16 cellular contexts compared by ENCODE assay signal in the genomic region with DNA sequence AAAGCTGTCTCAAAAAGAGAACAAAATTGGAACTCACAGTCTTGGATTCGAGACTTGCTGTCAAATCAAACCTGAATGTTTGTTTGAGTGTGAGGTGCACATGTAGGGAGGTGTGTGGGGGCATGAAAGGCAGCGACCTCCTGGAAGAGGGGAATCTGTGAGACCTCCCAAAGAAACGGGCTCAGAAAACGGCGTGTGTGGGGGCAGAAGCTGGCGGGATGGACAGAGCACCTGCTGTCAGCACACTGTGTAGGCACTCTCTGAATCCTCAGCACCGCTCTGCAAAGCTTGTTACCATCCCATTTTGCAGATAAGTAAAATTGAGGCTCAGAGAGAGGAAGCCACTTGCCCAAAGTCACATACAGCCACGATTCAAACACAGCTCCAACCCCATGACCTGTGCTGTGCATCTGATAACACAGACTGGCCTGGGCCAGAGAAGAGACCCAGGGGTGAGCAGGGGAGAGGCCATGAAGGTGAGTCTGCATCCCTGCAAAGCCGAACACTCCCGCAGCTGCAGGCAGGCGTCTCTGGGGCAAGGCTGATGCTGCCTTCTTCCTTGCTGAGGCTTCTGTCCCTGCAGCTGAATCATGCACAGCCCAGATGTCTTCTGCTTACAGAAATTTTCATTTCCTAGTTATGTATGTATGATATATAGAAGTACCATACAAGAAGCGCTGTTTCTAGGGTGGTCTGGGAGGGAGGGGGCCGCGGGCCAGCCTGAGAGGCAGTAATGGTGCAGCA.
"Had no signal": no experiment of that assay in that cellular context is flagged by ENCODE, and none has a peak within 500 bp of the region (broad histone marks: within the 10 kb centered on the region; RNA-seq: fewer than 3 reads in every experiment).

No MANE protein-coding gene starts in this region.

- ATAC-seq: activated CD4-positive, alpha-beta T cell treated with anti-CD3 and anti-CD28 coated beads for 36 hours; activated CD8-positive, alpha-beta memory T cell treated with anti-CD3 and anti-CD28 coated beads, Interleukin-2, amount 10 ng/mL, durations not matched to agents 7 days and 5 days; activated naive CD4-positive, alpha-beta T cell treated with anti-CD3 and anti-CD28 coated beads, Interleukin-2, amount 50 U/mL, for 72 hours; effector memory CD8-positive, alpha-beta T cell; stimulated activated effector memory CD8-positive, alpha-beta T cell treated with anti-CD3 and anti-CD28 coated beads, Interleukin-12 subunit alpha, Interleukin-12 subunit beta, amount 100 ng/mL, for 72 hours; T-helper 17 cell had no signal

- H3K4me1 ChIP-seq: tibial artery, vagina had no signal

- H3K27me3 ChIP-seq: ovary, vagina had no signal

- H3K27ac Mint-ChIP-seq: activated CD4-positive, alpha-beta memory T cell treated with anti-CD3 and anti-CD28 coated beads for 36 hours; activated CD4-positive, alpha-beta T cell treated with anti-CD3 and anti-CD28 coated beads for 36 hours; activated CD8-positive, alpha-beta memory T cell treated with anti-CD3 and anti-CD28 coated beads, Interleukin-2, amount 10 ng/mL, durations not matched to agents 7 days and 5 days; activated naive CD4-positive, alpha-beta T cell treated with anti-CD3 and anti-CD28 coated beads, Interleukin-2, amount 50 U/mL, for 72 hours; activated T-cell treated with anti-CD3 and anti-CD28 coated beads, Interleukin-2, amount 50 U/mL, for 24 hours; effector memory CD8-positive, alpha-beta T cell; stimulated activated effector memory CD8-positive, alpha-beta T cell treated with anti-CD3 and anti-CD28 coated beads, Interleukin-12 subunit alpha, Interleukin-12 subunit beta, amount 100 ng/mL, for 72 hours; T-helper 17 cell had no signal

- H3K4me3 ChIP-seq: ovary, tibial artery, vagina had no signal

- DNase-seq: activated CD4-positive, alpha-beta memory T cell treated with anti-CD3 and anti-CD28 coated beads for 36 hours; activated CD4-positive, alpha-beta T cell treated with anti-CD3 and anti-CD28 coated beads for 36 hours; activated CD8-positive, alpha-beta memory T cell treated with anti-CD3 and anti-CD28 coated beads, Interleukin-2, amount 10 ng/mL, durations not matched to agents 7 days and 5 days; activated effector memory CD4-positive, alpha-beta T cell treated with Interleukin-2 at 50 U/mL for 16 hours; activated T-cell treated with anti-CD3 and anti-CD28 coated beads, Interleukin-2, amount 50 U/mL, for 24 hours; dermis blood vessel endothelial cell; effector memory CD8-positive, alpha-beta T cell; T-helper 17 cell; tibial artery had no signal

- H3K4me1 Mint-ChIP-seq: activated CD4-positive, alpha-beta T cell treated with anti-CD3 and anti-CD28 coated beads for 36 hours; activated CD8-positive, alpha-beta memory T cell treated with anti-CD3 and anti-CD28 coated beads, Interleukin-2, amount 10 ng/mL, durations not matched to agents 7 days and 5 days; central memory CD8-positive, alpha-beta T cell; stimulated activated effector memory CD8-positive, alpha-beta T cell treated with anti-CD3 and anti-CD28 coated beads, Interleukin-12 subunit alpha, Interleukin-12 subunit beta, amount 100 ng/mL, for 72 hours; T-helper 17 cell had no signal

- H3K9me3 ChIP-seq: vagina had no signal

- H3K36me3 ChIP-seq: ovary, tibial artery, vagina had no signal

- H3K4me3 Mint-ChIP-seq: activated CD4-positive, alpha-beta memory T cell treated with anti-CD3 and anti-CD28 coated beads for 36 hours; activated CD4-positive, alpha-beta T cell treated with anti-CD3 and anti-CD28 coated beads for 36 hours; activated CD8-positive, alpha-beta memory T cell treated with anti-CD3 and anti-CD28 coated beads, Interleukin-2, amount 10 ng/mL, durations not matched to agents 7 days and 5 days; activated T-cell treated with anti-CD3 and anti-CD28 coated beads, Interleukin-2, amount 50 U/mL, for 24 hours; central memory CD8-positive, alpha-beta T cell; effector memory CD8-positive, alpha-beta T cell; neural crest cell; stimulated activated effector memory CD8-positive, alpha-beta T cell treated with anti-CD3 and anti-CD28 coated beads, Interleukin-12 subunit alpha, Interleukin-12 subunit beta, amount 100 ng/mL, for 72 hours; T-helper 17 cell had no signal

- H3K36me3 Mint-ChIP-seq: stimulated activated effector memory CD8-positive, alpha-beta T cell treated with anti-CD3 and anti-CD28 coated beads, Interleukin-12 subunit alpha, Interleukin-12 subunit beta, amount 100 ng/mL, for 72 hours had no signal

- H3K27ac ChIP-seq: epithelial cell of prostate, ovary, tibial artery, vagina had no signal
